In the genomic region with DNA sequence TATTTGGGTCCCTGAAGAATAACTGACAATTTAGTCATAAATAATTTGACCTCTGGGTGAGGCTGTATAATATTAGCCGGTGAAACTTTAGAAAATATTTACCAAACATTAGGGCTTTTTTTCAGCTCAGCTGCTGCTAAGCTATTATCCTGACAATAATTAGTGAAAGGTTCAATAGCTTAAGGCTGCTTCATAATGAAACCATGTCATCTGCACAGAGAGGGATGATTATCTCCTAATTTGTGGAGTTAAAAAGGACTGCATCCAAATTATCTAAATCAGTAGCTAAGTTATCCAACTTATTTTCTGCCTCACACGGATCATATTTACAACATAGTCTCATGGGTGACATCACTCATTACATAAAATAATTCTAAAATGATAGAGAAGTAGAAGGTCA, we compare ENCODE assay signal across 31 cellular contexts.
"Had no signal": no experiment of that assay in that cellular context is flagged by ENCODE, and none has a peak within 500 bp of the region (broad histone marks: within the 10 kb centered on the region; RNA-seq: fewer than 3 reads in every experiment).

No MANE protein-coding gene starts in this region.

- DNase-seq: activated B cell treated with CpG ODN at 0.5 μM for 24 hours; activated CD4-positive, alpha-beta memory T cell treated with anti-CD3 and anti-CD28 coated beads for 36 hours; activated CD4-positive, alpha-beta T cell treated with anti-CD3 and anti-CD28 coated beads for 4 hours; activated CD4-positive, alpha-beta T cell treated with anti-CD3 and anti-CD28 coated beads, Interleukin-2, amount 50 U/mL, for 1 hour; activated CD4-positive, CD25-positive, alpha-beta regulatory T cell treated with anti-CD3 and anti-CD28 coated beads, Interleukin-2, amount 50 U/mL, for 72 hours; activated CD8-positive, alpha-beta memory T cell treated with anti-CD3 and anti-CD28 coated beads, Interleukin-2, amount 50 U/mL, for 4 hours; activated effector memory CD4-positive, alpha-beta T cell treated with Interleukin-2 at 50 U/mL for 16 hours; activated naive CD4-positive, alpha-beta T cell treated with anti-CD3 and anti-CD28 coated beads, Interleukin-2, amount 10 ng/mL, durations not matched to agents 7 days and 5 days; activated naive CD8-positive, alpha-beta T cell treated with anti-CD3 and anti-CD28 coated beads, Interleukin-2, amount 50 U/mL, for 24 hours; activated T-cell treated with anti-CD3 and anti-CD28 coated beads, Interleukin-2, amount 50 U/mL, for 48 hours; caudate nucleus; cerebellar nuclear complex; cortex of kidney; KG1; MM.1S; MV-4-11; NCI-H1092; NCI-H1436 treated with DMSO at 0.1 percent for 48 hours; NCI-H187 treated with DMSO at 0.1 percent for 48 hours; NCI-H2081 treated with DMSO at 0.1 percent for 48 hours; NCI-H446; NCI-H510A treated with DMSO at 0.1 percent for 48 hours; NCI-H526 treated with DMSO at 0.1 percent for 48 hours; SHP77; SW 1271; T-helper 1 cell; T-helper 2 cell; T-helper 9 cell had no signal

- H3K27ac ChIP-seq: SJSA1, VCaP had no signal

- H3K27me3 ChIP-seq: SJSA1 had no signal

- H3K4me3 ChIP-seq: SJSA1 had no signal

- ATAC-seq: activated naive CD8-positive, alpha-beta T cell treated with anti-CD3 and anti-CD28 coated beads, Interleukin-2, amount 50 U/mL, for 24 hours; Panc1 had no signal

- H3K9me3 ChIP-seq: SJSA1 had no signal

- H3K36me3 ChIP-seq: SJSA1 had no signal

- H3K4me1 ChIP-seq: SJSA1 had no signal
